ENCODE assay signal across 20 cellular contexts in genomic region chr10:102344067-102344466, GRCh38. TPM values are rescaled to one million over a fixed set of nuclear protein-coding genes. Genes with fewer than 3 reads are reported as not detected.
DNase-seq lines count a peak whose midpoint lies in the region; ATAC-seq, FAIRE-seq and TF ChIP-seq lines count a peak whose summit lies in the region.
"Had no signal": no experiment of that assay in that cellular context is flagged by ENCODE, and none has a peak within 500 bp of the region (broad histone marks: within the 10 kb centered on the region; RNA-seq: fewer than 3 reads in every experiment).

No MANE protein-coding gene starts in this region.

- no peak overlapping the region for H3K27ac ChIP-seq in prostate gland
- H3K27ac ChIP-seq: A549, gastroesophageal sphincter, Peyer's patch, thyroid gland had no signal

- H3K9me3 ChIP-seq in skeletal muscle satellite cell (replicated peaks; ENCODE audit: low read length): no peaks in the 10 kb centered on the region
- H3K9me3 ChIP-seq in prostate gland: no peaks in the 10 kb centered on the region
- H3K9me3 ChIP-seq: A549, gastroesophageal sphincter, Peyer's patch, thyroid gland had no signal

- TF ChIP-seq POLR2A in prostate gland (IDR thresholded peaks at IDR 0.05) (no peak), GM12892 (IDR thresholded peaks at IDR 0.05; ENCODE audit: low read depth, low read length) (no peak)

- peak overlapping the region; percentile 45 for H3K4me2 ChIP-seq in skeletal muscle satellite cell (ENCODE audit: low read length)
- H3K4me2 ChIP-seq: A549 had no signal

- 93% methylated on average over 3 of the region's 3 CpGs for WGBS in prostate gland

- peaks cover 52% of the 10 kb centered on the region for H3K36me3 Mint-ChIP-seq in activated T-cell treated with anti-CD3 and anti-CD28 coated beads, Interleukin-2, amount 50 U/mL, for 24 hours (ENCODE audit: low read depth)
- peaks cover 14% of the 10 kb centered on the region for H3K36me3 Mint-ChIP-seq in activated T-cell treated with anti-CD3 and anti-CD28 coated beads, Interleukin-2, amount 50 U/mL, for 4 hours (ENCODE audit: insufficient read depth)
- H3K36me3 Mint-ChIP-seq: activated naive CD8-positive, alpha-beta T cell had no signal

- H3K4me1 Mint-ChIP-seq in activated T-cell treated with anti-CD3 and anti-CD28 coated beads, Interleukin-2, amount 50 U/mL, for 24 hours (ENCODE audit: low read depth): peaks cover 30% of the 10 kb centered on the region
- peaks cover 13% of the 10 kb centered on the region for H3K4me1 Mint-ChIP-seq in activated T-cell treated with anti-CD3 and anti-CD28 coated beads, Interleukin-2, amount 50 U/mL, for 4 hours (ENCODE audit: low read depth)

- peaks cover 14% of the 10 kb centered on the region for H3K36me3 ChIP-seq in skeletal muscle satellite cell (ENCODE audit: insufficient read depth, low read length)
- no peaks in the 10 kb centered on the region for H3K36me3 ChIP-seq in prostate gland
- H3K36me3 ChIP-seq: thyroid gland had no signal

- FAIRE-seq in GM12892 (lab: Jason Lieb, UNC): no peak
- FAIRE-seq: A549, H1 had no signal

- H3K27ac Mint-ChIP-seq in activated T-cell treated with anti-CD3 and anti-CD28 coated beads, Interleukin-2, amount 50 U/mL, for 24 hours: peak overlapping the region; percentile 63
- H3K27ac Mint-ChIP-seq: activated CD4-positive, alpha-beta T cell treated with anti-CD3 and anti-CD28 coated beads for 36 hours; activated naive CD8-positive, alpha-beta T cell; T-helper 1 cell treated with Interleukin-12 subunit alpha and Interleukin-12 subunit beta and Interleukin-4 antibody, amounts not matched to agents 30 μg/mL and 1 μg/mL, for 36 hours had no signal

- ATAC-seq in activated T-cell treated with anti-CD3 and anti-CD28 coated beads, Interleukin-2, amount 50 U/mL, for 4 hours: no peak
- ATAC-seq: A549; activated CD4-positive, alpha-beta T cell treated with anti-CD3 and anti-CD28 coated beads for 36 hours; gastroesophageal sphincter had no signal

- no peaks in the 10 kb centered on the region for H3K27me3 Mint-ChIP-seq in activated T-cell treated with anti-CD3 and anti-CD28 coated beads, Interleukin-2, amount 50 U/mL, for 24 hours
- H3K27me3 Mint-ChIP-seq in activated T-cell treated with anti-CD3 and anti-CD28 coated beads, Interleukin-2, amount 50 U/mL, for 4 hours (ENCODE audit: low read depth): no peaks in the 10 kb centered on the region
- H3K27me3 Mint-ChIP-seq: activated CD4-positive, alpha-beta T cell treated with anti-CD3 and anti-CD28 coated beads for 36 hours; activated naive CD8-positive, alpha-beta T cell; CD4-positive, alpha-beta memory T cell; central memory CD8-positive, alpha-beta T cell had no signal

- no peak overlapping the region for H3K9ac ChIP-seq in skeletal muscle satellite cell (ENCODE audit: low read depth, low read length)

- H3K27me3 ChIP-seq in skeletal muscle satellite cell (ENCODE audit: control insufficient read depth, insufficient read depth, low read length): no peaks in the 10 kb centered on the region
- H3K27me3 ChIP-seq in prostate gland (replicated peaks; ENCODE audit: insufficient read depth): no peaks in the 10 kb centered on the region
- H3K27me3 ChIP-seq: gastroesophageal sphincter, Peyer's patch, thyroid gland had no signal

- no peak overlapping the region for H3K4me3 Mint-ChIP-seq in activated T-cell treated with anti-CD3 and anti-CD28 coated beads, Interleukin-2, amount 50 U/mL, for 24 hours
- H3K4me3 Mint-ChIP-seq in activated T-cell treated with anti-CD3 and anti-CD28 coated beads, Interleukin-2, amount 50 U/mL, for 4 hours: no peak overlapping the region
- H3K4me3 Mint-ChIP-seq: activated CD4-positive, alpha-beta T cell treated with anti-CD3 and anti-CD28 coated beads for 36 hours; activated naive CD8-positive, alpha-beta T cell; CD4-positive, alpha-beta memory T cell; central memory CD8-positive, alpha-beta T cell; T-helper 1 cell treated with Interleukin-12 subunit alpha and Interleukin-12 subunit beta and Interleukin-4 antibody, amounts not matched to agents 30 μg/mL and 1 μg/mL, for 36 hours had no signal

- peaks cover 40% of the 10 kb centered on the region for H3K4me1 ChIP-seq in skeletal muscle satellite cell (ENCODE audit: control insufficient read depth, insufficient read depth, low read length)
- no peaks in the 10 kb centered on the region for H3K4me1 ChIP-seq in prostate gland (replicated peaks)
- H3K4me1 ChIP-seq: Peyer's patch, thyroid gland had no signal

- H3K4me3 ChIP-seq in epithelial cell of proximal tubule (ENCODE audit: low read depth, low read length): no peak overlapping the region
- H3K4me3 ChIP-seq in skeletal muscle satellite cell (ENCODE audit: low read length): no peak overlapping the region
- no peak overlapping the region for H3K4me3 ChIP-seq in prostate gland
- H3K4me3 ChIP-seq: A549, gastroesophageal sphincter, Peyer's patch, thyroid gland had no signal

- H3K9me3 Mint-ChIP-seq in activated T-cell treated with anti-CD3 and anti-CD28 coated beads, Interleukin-2, amount 50 U/mL, for 24 hours: no peaks in the 10 kb centered on the region
- no peaks in the 10 kb centered on the region for H3K9me3 Mint-ChIP-seq in activated T-cell treated with anti-CD3 and anti-CD28 coated beads, Interleukin-2, amount 50 U/mL, for 4 hours
- H3K9me3 Mint-ChIP-seq: CD4-positive, alpha-beta memory T cell; central memory CD8-positive, alpha-beta T cell; T-helper 1 cell treated with Interleukin-12 subunit alpha and Interleukin-12 subunit beta and Interleukin-4 antibody, amounts not matched to agents 30 μg/mL and 1 μg/mL, for 36 hours had no signal

- DNase-seq in activated T-cell treated with anti-CD3 and anti-CD28 coated beads, Interleukin-2, amount 50 U/mL, for 24 hours: no peak
- DNase-seq in activated T-cell treated with anti-CD3 and anti-CD28 coated beads, Interleukin-2, amount 50 U/mL, for 4 hours: no peak
- peak; percentile 22 for DNase-seq in RPMI7951 (ENCODE audit: low read depth)
- DNase-seq in epithelial cell of proximal tubule (ENCODE audit: low read depth): peak; percentile 67
- DNase-seq in prostate gland (ENCODE audit: low spot score): no peak
- no peak for DNase-seq in NCI-H2171 (lab: John Stamatoyannopoulos, UW)
- DNase-seq in GM12892 (ENCODE audit: insufficient read length): no peak
- DNase-seq: activated CD4-positive, alpha-beta T cell treated with anti-CD3 and anti-CD28 coated beads for 36 hours; CD4-positive, alpha-beta memory T cell; NCI-H2107; Peyer's patch; stimulated activated CD4-positive, alpha-beta T cell treated with anti-CD3 and anti-CD28 coated beads, Interleukin-4, amount 100 ng/mL, for 24 hours; thyroid gland had no signal

- intact Hi-C loops in prostate gland (cut with DNase I): no loop called here

- TF ChIP-seq CTCF in epithelial cell of proximal tubule (conservative IDR thresholded peaks at IDR 0.05; ENCODE audit: low read depth, low read length) (no peak), prostate gland (IDR thresholded peaks at IDR 0.05) (no peak)

RNA-seq across cellular contexts. Expression of gene NFKB2, which starts 51.4 kb away (rescaled TPM):
- total RNA-seq in activated T-cell treated with anti-CD3 and anti-CD28 coated beads, Interleukin-2, amount 50 U/mL, for 4 hours: 100 to 1,000 TPM; 300 to 365 (median 302) TPM
- total RNA-seq in RPMI7951 (2014; rRNA removed; shearing (Covaris generic)): 19.9 and 28.9 TPM in 2 replicates
- total RNA-seq in epithelial cell of proximal tubule (73.9 and 84.9 TPM in 2 replicates), prostate gland (10 to 100 TPM; 22.5 to 40.4 TPM)
- 26.6 and 27.1 TPM in 2 replicates for total RNA-seq in skeletal muscle satellite cell (2012; rRNA removed)
- polyA plus RNA-seq in GM12892 (2012; ENCODE audit: missing spikeins): 120 TPM

Comparison
In these comparisons a context has a peak if more than half of its experiments do, and no peak if none do; other contexts are left out.
1. DNase-seq: peak in RPMI7951 (single experiment) and epithelial cell of proximal tubule (single experiment); none in activated T-cell treated with anti-CD3 and anti-CD28 coated beads, Interleukin-2, amount 50 U/mL, for 24 hours (single experiment), activated T-cell treated with anti-CD3 and anti-CD28 coated beads, Interleukin-2, amount 50 U/mL, for 4 hours (single experiment), prostate gland (single experiment), NCI-H2171 (single experiment) and GM12892 (single experiment).